Comparison of ENCODE assay signal across 29 cellular contexts in genomic region chr10:70101668-70102067, GRCh38.
"Had no signal": no experiment of that assay in that cellular context is flagged by ENCODE, and none has a peak within 500 bp of the region (broad histone marks: within the 10 kb centered on the region; RNA-seq: fewer than 3 reads in every experiment).

No MANE protein-coding gene starts in this region.

- H3K36me3 ChIP-seq: ovary, transverse colon, upper lobe of right lung, uterus had no signal

- FAIRE-seq: small intestine had no signal

- H3K27ac Mint-ChIP-seq: natural killer cell; nephron; progenitor cell of endocrine pancreas; stimulated activated memory B cell treated with anti-CD40 and anti-IgM and Interleukin-4, amounts not matched to agents 10 μg/mL and 1 μg/mL and 100 μg/mL, for 72 hours; type B pancreatic cell had no signal

- H3K27ac ChIP-seq: ovary, parathyroid adenoma, psoas muscle, right lobe of liver, sigmoid colon, suprapubic skin, testis, tibial artery, transverse colon, upper lobe of right lung, uterus had no signal

- H3K4me1 Mint-ChIP-seq: stimulated activated memory B cell treated with anti-CD40 and anti-IgM and Interleukin-4, amounts not matched to agents 10 μg/mL and 1 μg/mL and 100 μg/mL, for 72 hours had no signal

- H3K4me3 ChIP-seq: ovary, psoas muscle, right lobe of liver, sigmoid colon, suprapubic skin, testis, tibial artery, transverse colon, upper lobe of right lung, uterus had no signal

- ATAC-seq: naive thymus-derived CD4-positive, alpha-beta T cell; natural killer cell; psoas muscle; right cardiac atrium; right lobe of liver; stimulated activated memory B cell treated with anti-CD40 and anti-IgM and Interleukin-4, amounts not matched to agents 10 μg/mL and 1 μg/mL and 100 μg/mL, for 72 hours; stimulated activated naive CD8-positive, alpha-beta T cell treated with anti-CD3 and anti-CD28 coated beads, Interleukin-15, amount 100 ng/mL, for 72 hours; stimulated activated naive CD8-positive, alpha-beta T cell treated with anti-CD3 and anti-CD28 coated beads, Interleukin-15, Interleukin-2, amounts not matched to agents 100 U/mL and 50 U/mL, for 24 hours; upper lobe of right lung had no signal

- H3K4me3 Mint-ChIP-seq: natural killer cell; nephron; neural crest cell; stimulated activated memory B cell treated with anti-CD40 and anti-IgM and Interleukin-4, amounts not matched to agents 10 μg/mL and 1 μg/mL and 100 μg/mL, for 72 hours; stimulated activated naive CD8-positive, alpha-beta T cell treated with anti-CD3 and anti-CD28 coated beads, Interleukin-15, amount 100 ng/mL, for 72 hours; type B pancreatic cell had no signal

- H3K4me1 ChIP-seq: parathyroid adenoma, psoas muscle, sigmoid colon, suprapubic skin, testis, tibial artery, transverse colon, upper lobe of right lung, uterus had no signal

- DNase-seq: naive thymus-derived CD4-positive, alpha-beta T cell; natural killer cell; occipital lobe; ovary; psoas muscle; right cardiac atrium; right lobe of liver; sigmoid colon; small intestine; stimulated activated CD4-positive, alpha-beta T cell treated with anti-CD3 and anti-CD28 coated beads, Interleukin-15, amount 100 ng/mL, for 24 hours; stimulated activated CD4-positive, alpha-beta T cell treated with anti-CD3 and anti-CD28 coated beads, Interleukin-2, amount 100 ng/mL, for 24 hours; stimulated activated CD4-positive, alpha-beta T cell treated with anti-CD3 and anti-CD28 coated beads, Interleukin-2, amount 100 ng/mL, for 48 hours; stimulated activated CD4-positive, alpha-beta T cell treated with anti-CD3 and anti-CD28 coated beads, Interleukin-4, amount 100 ng/mL, for 24 hours; stimulated activated naive CD4-positive, alpha-beta T cell; stimulated activated naive CD8-positive, alpha-beta T cell treated with anti-CD3 and anti-CD28 coated beads, Interleukin-15, amount 100 ng/mL, for 72 hours; stimulated activated naive CD8-positive, alpha-beta T cell treated with anti-CD3 and anti-CD28 coated beads, Interleukin-15, Interleukin-2, amounts not matched to agents 100 U/mL and 50 U/mL, for 24 hours; substantia nigra; testis; tibial artery; transverse colon; upper lobe of right lung; uterus had no signal

- H3K9me3 Mint-ChIP-seq: natural killer cell; nephron; neural crest cell; stimulated activated memory B cell treated with anti-CD40 and anti-IgM and Interleukin-4, amounts not matched to agents 10 μg/mL and 1 μg/mL and 100 μg/mL, for 72 hours; stimulated activated naive CD8-positive, alpha-beta T cell treated with anti-CD3 and anti-CD28 coated beads, Interleukin-15, amount 100 ng/mL, for 72 hours; type B pancreatic cell had no signal

- H3K9me3 ChIP-seq: ovary, psoas muscle, right lobe of liver, sigmoid colon, suprapubic skin, testis, tibial artery, transverse colon, upper lobe of right lung, uterus had no signal

- H3K9ac ChIP-seq: parathyroid adenoma had no signal

- H3K27me3 Mint-ChIP-seq: naive thymus-derived CD4-positive, alpha-beta T cell; progenitor cell of endocrine pancreas; stimulated activated memory B cell treated with anti-CD40 and anti-IgM and Interleukin-4, amounts not matched to agents 10 μg/mL and 1 μg/mL and 100 μg/mL, for 72 hours; stimulated activated naive CD8-positive, alpha-beta T cell treated with anti-CD3 and anti-CD28 coated beads, Interleukin-15, amount 100 ng/mL, for 72 hours; type B pancreatic cell had no signal

- H2AFZ ChIP-seq: parathyroid adenoma had no signal

- H3K27me3 ChIP-seq: ovary, right lobe of liver, sigmoid colon, suprapubic skin, testis, tibial artery, transverse colon, upper lobe of right lung, uterus had no signal

- H3K36me3 Mint-ChIP-seq: natural killer cell; stimulated activated memory B cell treated with anti-CD40 and anti-IgM and Interleukin-4, amounts not matched to agents 10 μg/mL and 1 μg/mL and 100 μg/mL, for 72 hours had no signal
